In the genomic region with DNA sequence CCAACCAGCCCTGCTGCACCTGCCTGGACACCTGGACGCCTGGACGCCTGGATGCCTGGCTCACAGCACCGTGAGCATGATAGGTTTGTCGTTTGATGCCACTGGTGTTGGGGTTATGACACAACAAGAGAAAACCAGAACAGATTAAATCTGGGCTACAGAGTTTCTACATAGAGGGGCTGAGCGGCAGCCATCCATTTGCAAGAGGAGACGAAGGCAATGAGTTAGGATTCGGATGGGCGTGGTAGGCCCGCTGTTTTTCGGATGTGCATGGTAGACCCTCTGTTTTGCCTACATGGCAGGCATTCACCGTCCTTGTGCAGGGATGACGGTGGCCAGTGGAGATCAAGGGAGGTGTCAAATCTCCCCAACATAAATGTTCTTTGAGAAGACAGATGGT, we compare ENCODE assay signal across 35 cellular contexts.
"Had no signal": no experiment of that assay in that cellular context is flagged by ENCODE, and none has a peak within 500 bp of the region (broad histone marks: within the 10 kb centered on the region; RNA-seq: fewer than 3 reads in every experiment).

No MANE protein-coding gene starts in this region.

- H3K9ac ChIP-seq: KMS-11 had no signal

- H3K27ac ChIP-seq: KMS-11 had no signal

- H3K9me3 ChIP-seq: MG63 had no signal

- DNase-seq: Karpas-422, Kasumi-1, KG1, MG63, MM.1S, MV-4-11, NCI-H1048, NCI-H1092, NCI-H1092 treated with DMSO at 0.1 percent for 48 hours, NCI-H1105, NCI-H1105 treated with DMSO at 0.1 percent for 48 hours, NCI-H1417, NCI-H1436, NCI-H1436 treated with DMSO at 0.1 percent for 48 hours, NCI-H146, NCI-H1694, NCI-H1694 treated with DMSO at 0.1 percent for 48 hours, NCI-H187, NCI-H187 treated with DMSO at 0.1 percent for 48 hours, NCI-H1930, NCI-H2029, NCI-H2029 treated with DMSO at 0.1 percent for 48 hours, NCI-H2081, NCI-H2081 treated with DMSO at 0.1 percent for 48 hours, NCI-H2107, NCI-H2171, NCI-H2171 treated with DMSO at 0.1 percent for 48 hours, NCI-H2227 treated with DMSO at 0.1 percent for 48 hours, NCI-H226, NCI-H345, NCI-H446, NCI-H446 treated with DMSO at 0.1 percent for 48 hours, NCI-H510A, NCI-H510A treated with DMSO at 0.1 percent for 48 hours had no signal

- H3K4me2 ChIP-seq: KMS-11 had no signal

- H3K36me3 ChIP-seq: MG63 had no signal

- H3K4me3 ChIP-seq: MG63 had no signal

- H3K27me3 ChIP-seq: MG63 had no signal
